Comparison of ENCODE assay signal across 31 cellular contexts in genomic region chr6:29474996-29475395, GRCh38. TPM values are rescaled to one million over a fixed set of nuclear protein-coding genes. Genes with fewer than 3 reads are reported as not detected.
"Had no signal": no experiment of that assay in that cellular context is flagged by ENCODE, and none has a peak within 500 bp of the region (broad histone marks: within the 10 kb centered on the region; RNA-seq: fewer than 3 reads in every experiment).

No MANE protein-coding gene starts in this region.

- DNase-seq: colonic mucosa; effector memory CD4-positive, alpha-beta T cell; erythroblast; esophagus squamous epithelium; foreskin melanocyte; head of caudate nucleus; mesendoderm; naive thymus-derived CD8-positive, alpha-beta T cell; nephron progenitor cell; nucleus accumbens; sigmoid colon; stimulated activated CD4-positive, alpha-beta T cell treated with anti-CD3 and anti-CD28 coated beads, Interleukin-2, amount 100 ng/mL, for 24 hours; stimulated activated CD4-positive, alpha-beta T cell treated with anti-CD3 and anti-CD28 coated beads, Interleukin-4, amount 100 ng/mL, for 24 hours; stimulated activated naive CD4-positive, alpha-beta T cell treated with Interleukin-2 at 50 U/mL for 16 hours; stomach; thyroid gland; trophoblast cell had no signal

- H3K4me1 ChIP-seq: colonic mucosa, esophagus squamous epithelium, prostate gland, right atrium auricular region, sigmoid colon, stomach, thyroid gland had no signal

- H3K9me3 ChIP-seq: colonic mucosa, esophagus squamous epithelium, prostate gland, right atrium auricular region, sigmoid colon, thyroid gland had no signal

- H3K36me3 ChIP-seq: colonic mucosa, esophagus squamous epithelium, prostate gland, right atrium auricular region, sigmoid colon, stomach, thyroid gland had no signal

- H3K4me3 ChIP-seq: colonic mucosa, esophagus squamous epithelium, lung, prostate gland, right atrium auricular region, sigmoid colon, stomach, thyroid gland had no signal

- ATAC-seq: left lobe of liver; naive thymus-derived CD8-positive, alpha-beta T cell; stimulated activated effector memory CD8-positive, alpha-beta T cell treated with anti-CD3 and anti-CD28 coated beads, Interleukin-12 subunit alpha, Interleukin-12 subunit beta, amount 100 ng/mL, for 72 hours had no signal

- H3K27ac ChIP-seq: colonic mucosa, esophagus squamous epithelium, prostate gland, right atrium auricular region, sigmoid colon, stomach, thyroid gland had no signal

- H3K27me3 ChIP-seq: colonic mucosa, esophagus squamous epithelium, right atrium auricular region, sigmoid colon, stomach, thyroid gland had no signal

- FAIRE-seq: keratinocyte had no signal

RNA-seq across cellular contexts. Expression of gene MAS1L, which starts 12.8 kb away (rescaled TPM):
- total RNA-seq: chondrocyte; esophagus squamous epithelium; left lobe of liver; liver; lung; myocyte; naive thymus-derived CD8-positive, alpha-beta T cell; osteocyte; prostate gland; right atrium auricular region; sigmoid colon; skeletal muscle tissue; subcutaneous adipose tissue; temporal lobe; thyroid gland had no signal
- polyA plus RNA-seq: keratinocyte; liver; lung; naive thymus-derived CD8-positive, alpha-beta T cell; sigmoid colon; stomach; urinary bladder had no signal

RNA-seq across cellular contexts. Expression of gene OR2H1, which starts 18.0 kb away (rescaled TPM):
- total RNA-seq: chondrocyte; colonic mucosa; esophagus squamous epithelium; left lobe of liver; liver; lung; myocyte; naive thymus-derived CD8-positive, alpha-beta T cell; osteocyte; right atrium auricular region; sigmoid colon; skeletal muscle tissue; stomach; subcutaneous adipose tissue; temporal lobe; thyroid gland; urinary bladder had no signal
- polyA plus RNA-seq: keratinocyte; liver; lung; naive thymus-derived CD8-positive, alpha-beta T cell; sigmoid colon; stomach; urinary bladder had no signal

RNA-seq across cellular contexts. Expression of gene OR11A1, which starts 18.1 kb away (rescaled TPM):
- total RNA-seq: chondrocyte; colonic mucosa; esophagus squamous epithelium; left lobe of liver; liver; lung; myocyte; naive thymus-derived CD8-positive, alpha-beta T cell; osteocyte; right atrium auricular region; sigmoid colon; skeletal muscle tissue; stomach; subcutaneous adipose tissue; temporal lobe; thyroid gland; urinary bladder had no signal
- polyA plus RNA-seq: keratinocyte; liver; lung; naive thymus-derived CD8-positive, alpha-beta T cell; sigmoid colon; stomach; urinary bladder had no signal

RNA-seq across cellular contexts. Expression of gene OR10C1, which starts 35.9 kb away (rescaled TPM):
- total RNA-seq: chondrocyte; colonic mucosa; esophagus squamous epithelium; left lobe of liver; liver; lung; myocyte; naive thymus-derived CD8-positive, alpha-beta T cell; osteocyte; prostate gland; right atrium auricular region; sigmoid colon; skeletal muscle tissue; stomach; subcutaneous adipose tissue; temporal lobe; thyroid gland; urinary bladder had no signal
- polyA plus RNA-seq: keratinocyte; liver; lung; naive thymus-derived CD8-positive, alpha-beta T cell; sigmoid colon; stomach; urinary bladder had no signal
